Comparison of ENCODE assay signal across 25 cellular contexts in genomic region chr20:43993552-43993951, GRCh38.
"Had no signal": no experiment of that assay in that cellular context is flagged by ENCODE, and none has a peak within 500 bp of the region (broad histone marks: within the 10 kb centered on the region; RNA-seq: fewer than 3 reads in every experiment).

No MANE protein-coding gene starts in this region.

- H3K4me3 ChIP-seq: breast epithelium, coronary artery, Peyer's patch had no signal

- H3K4me1 ChIP-seq: breast epithelium had no signal

- H3K27me3 ChIP-seq: Peyer's patch had no signal

- DNase-seq: activated CD4-positive, alpha-beta memory T cell treated with anti-CD3 and anti-CD28 coated beads for 36 hours; activated CD4-positive, alpha-beta T cell treated with anti-CD3 and anti-CD28 coated beads, Interleukin-2, amount 10 ng/mL, durations not matched to agents 7 days and 5 days; activated CD4-positive, CD25-positive, alpha-beta regulatory T cell; activated gamma-delta T cell treated with Interleukin-2 at 50 U/mL for 16 hours; activated naive CD4-positive, alpha-beta T cell treated with anti-CD3 and anti-CD28 coated beads, Interleukin-2, amount 50 U/mL, for 16 hours; activated naive CD8-positive, alpha-beta T cell treated with anti-CD3 and anti-CD28 coated beads, Interleukin-2, amount 10 ng/mL, durations not matched to agents 7 days and 5 days; activated T-cell treated with anti-CD3 and anti-CD28 coated beads, Interleukin-2, amount 50 U/mL, for 72 hours; aorta; caudate nucleus; Kasumi-1; NCI-H1092; NCI-H1417 treated with DMSO at 0.1 percent for 48 hours; NCI-H1694; NCI-H2029; NCI-H2107; NCI-H2171 treated with DMSO at 0.1 percent for 48 hours; NCI-H226; NCI-H526 treated with DMSO at 0.1 percent for 48 hours; NCI-H82; Peyer's patch; SHP77 treated with DMSO at 0.1 percent for 48 hours; T-helper 1 cell had no signal

- H3K27ac ChIP-seq: breast epithelium, coronary artery, Peyer's patch, VCaP had no signal

- ATAC-seq: activated T-cell treated with anti-CD3 and anti-CD28 coated beads, Interleukin-2, amount 50 U/mL, for 72 hours had no signal

- H3K36me3 ChIP-seq: breast epithelium, Peyer's patch had no signal

- H3K9me3 ChIP-seq: breast epithelium, Peyer's patch had no signal
